In the genomic region with DNA sequence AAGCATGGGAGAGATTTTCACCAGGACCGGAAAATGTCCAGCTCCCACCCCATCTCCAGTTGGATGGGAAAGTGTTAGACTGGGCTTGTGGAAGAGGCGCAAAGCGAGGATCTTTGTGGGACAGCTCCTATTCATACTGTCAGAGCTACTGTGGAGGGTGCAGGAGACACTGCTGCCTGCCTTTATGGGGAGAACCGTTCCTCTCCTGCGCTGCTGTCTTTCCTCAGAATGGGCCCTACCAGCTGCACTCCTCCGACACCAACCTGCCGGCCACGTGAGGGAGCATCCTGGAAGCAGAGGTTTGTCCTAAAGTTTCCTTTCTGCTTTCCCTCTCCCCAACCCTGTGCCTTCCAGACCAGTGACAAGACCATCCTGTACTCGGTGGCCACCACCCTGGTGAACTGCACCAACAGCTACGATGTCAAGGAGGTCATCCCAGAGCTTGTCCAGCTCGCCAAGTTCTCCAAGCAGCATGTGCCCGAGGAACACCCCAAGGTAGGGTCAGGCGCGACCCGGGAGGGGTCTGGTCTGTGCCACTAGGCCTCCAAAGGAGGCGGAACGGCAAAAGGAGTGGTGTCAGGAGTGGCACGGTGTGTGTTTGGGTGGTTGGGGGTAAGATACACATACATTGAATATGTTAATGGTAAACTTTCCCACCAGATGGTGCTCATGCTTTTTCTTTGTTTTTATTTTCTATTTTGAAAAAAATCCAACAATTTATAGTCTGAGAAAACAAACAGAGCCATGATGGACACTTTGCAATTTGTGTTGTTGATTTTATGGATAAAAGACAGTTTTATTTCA, we compare ENCODE assay signal across 8 cellular contexts. TPM values are rescaled to one million over a fixed set of nuclear protein-coding genes. Genes with fewer than 3 reads are reported as not detected.
DNase-seq lines count a peak whose midpoint lies in the region; ATAC-seq, FAIRE-seq and TF ChIP-seq lines count a peak whose summit lies in the region.

No MANE protein-coding gene starts in this region.

- POLR2A ChIA-PET in endothelial cell of umbilical vein (lab: Charles Lee), result no interaction called here

- H2AFZ ChIP-seq in endothelial cell of umbilical vein (ENCODE audit: low read depth, low read length), result no peak overlapping the region

- no peak overlapping the region for H3K4me2 ChIP-seq in endothelial cell of umbilical vein (ENCODE audit: insufficient read depth, low read length)

- peak; percentile 78 for DNase-seq in activated CD4-positive, alpha-beta T cell treated with anti-CD3 and anti-CD28 coated beads, Interleukin-2, amount 10 ng/mL, durations not matched to agents 24 days and 14 days
- no peak for DNase-seq in activated CD4-positive, alpha-beta T cell treated with anti-CD3 and anti-CD28 coated beads for 48 hours
- DNase-seq in SW480 (ENCODE audit: low spot score), result peak; percentile 40
- peak; percentile 53 for DNase-seq in endothelial cell of umbilical vein (ENCODE audit: low read depth, low spot score)
- DNase-seq in stimulated activated naive CD8-positive, alpha-beta T cell treated with anti-CD3 and anti-CD28 coated beads, Interleukin-15, Interleukin-2, amounts not matched to agents 100 U/mL and 50 U/mL, for 24 hours, result no peak
- no peak for DNase-seq in NCI-H345 treated with DMSO at 0.1 percent for 48 hours (lab: John Stamatoyannopoulos, UW; ENCODE audit: unreplicated experiment)
- DNase-seq in Ammon's horn (ENCODE audit: low spot score), result no peak

- peaks cover 0 to 3% of the 10 kb centered on the region in 2 experiments for H3K27me3 ChIP-seq in endothelial cell of umbilical vein (ENCODE audit: control insufficient read depth in 2 of 2, insufficient read depth in 2 of 2, low read length in 2 of 2)

- H3K9me1 ChIP-seq in endothelial cell of umbilical vein (replicated peaks; ENCODE audit: control insufficient read depth, extremely low read depth, insufficient read depth, low read length), result no peaks in the 10 kb centered on the region

- intact Hi-C loops in activated CD4-positive, alpha-beta T cell treated with anti-CD3 and anti-CD28 coated beads, Interleukin-2, amount 10 ng/mL, durations not matched to agents 24 days and 14 days (cut with micrococcal nuclease), result loop anchor here (1.0 to 5.0 kb wide), 4 partner anchors 71 to 367 kb away; partner anchors contain the start of gene SLFN5
- intact Hi-C loops in endothelial cell of umbilical vein (cut with micrococcal nuclease), result loop anchor here (1.0 to 10.0 kb wide), 6 partner anchors 71 to 576 kb away; partner anchors contain the start of genes SLFN12 and SLFN5

- TF ChIP-seq POLR2A in endothelial cell of umbilical vein (IDR thresholded peaks at IDR 0.05; ENCODE audit: low read depth, low read length), result no peak

- peak; percentile 81 for FAIRE-seq in endothelial cell of umbilical vein (lab: Jason Lieb, UNC)

- H3K79me2 ChIP-seq in endothelial cell of umbilical vein (ENCODE audit: control insufficient read depth, insufficient read depth, low read length), result no peaks in the 10 kb centered on the region

- no peaks in the 10 kb centered on the region for H3K27me3 Mint-ChIP-seq in activated CD4-positive, alpha-beta T cell treated with anti-CD3 and anti-CD28 coated beads, Interleukin-2, amount 10 ng/mL, durations not matched to agents 24 days and 14 days

- H3K36me3 ChIP-seq in endothelial cell of umbilical vein (ENCODE audit: control insufficient read depth in 2 of 2, extremely low read depth in 1 of 2, insufficient read depth in 2 of 2, low read length in 2 of 2), result no peaks in the 10 kb centered on the region

- peaks cover 27% of the 10 kb centered on the region for H3K4me1 Mint-ChIP-seq in activated CD4-positive, alpha-beta T cell treated with anti-CD3 and anti-CD28 coated beads, Interleukin-2, amount 10 ng/mL, durations not matched to agents 24 days and 14 days

- peak; percentile 60 for ATAC-seq in stimulated activated naive CD8-positive, alpha-beta T cell treated with anti-CD3 and anti-CD28 coated beads, Interleukin-15, Interleukin-2, amounts not matched to agents 100 U/mL and 50 U/mL, for 24 hours
- no peak for ATAC-seq in HG03135 (IDR thresholded peaks at IDR 0.05; ENCODE audit: unreplicated experiment)

- H3K4me1 ChIP-seq in endothelial cell of umbilical vein (ENCODE audit: control insufficient read depth, extremely low read depth, insufficient read depth, low read length), result no peaks in the 10 kb centered on the region

- H3K9me3 ChIP-seq in endothelial cell of umbilical vein (replicated peaks; ENCODE audit: control insufficient read depth, insufficient read depth, low read length), result no peaks in the 10 kb centered on the region

- BruUV-seq in endothelial cell of umbilical vein (replicated peaks; lab: Mats Ljungman, UMichigan), result no TSS peak

- dilution Hi-C loops in endothelial cell of umbilical vein (cut with MboI; ENCODE audit: extremely low pct_ligation_motif_present, low sequenced_read_pairs), result no loop called here

- H3K36me3 Mint-ChIP-seq in activated CD4-positive, alpha-beta T cell treated with anti-CD3 and anti-CD28 coated beads, Interleukin-2, amount 10 ng/mL, durations not matched to agents 24 days and 14 days (ENCODE audit: low read depth), result no peaks in the 10 kb centered on the region

- no peak overlapping the region for H3K27ac ChIP-seq in endothelial cell of umbilical vein (ENCODE audit: insufficient read depth, low read depth, low read length)

- no peak overlapping the region for H3K4me3 ChIP-seq in endothelial cell of umbilical vein (replicated peaks in 1 of 3; ENCODE audit: insufficient read depth in 1 of 3, low read depth in 1 of 3, low read length in 3 of 3)

- H3K9me3 Mint-ChIP-seq in activated CD4-positive, alpha-beta T cell treated with anti-CD3 and anti-CD28 coated beads, Interleukin-2, amount 10 ng/mL, durations not matched to agents 24 days and 14 days, result no peaks in the 10 kb centered on the region

- no peak for TF ChIP-seq CTCF in endothelial cell of umbilical vein (IDR thresholded peaks at IDR 0.05; ENCODE audit: extremely low read depth in 1 of 2, insufficient read depth in 1 of 2, low read depth in 1 of 2, low read length in 2 of 2)

- no peaks in the 10 kb centered on the region for H4K20me1 ChIP-seq in endothelial cell of umbilical vein (replicated peaks; ENCODE audit: control insufficient read depth, extremely low read depth, insufficient read depth, low read length)

- peak overlapping the region; percentile 19 for H3K4me3 Mint-ChIP-seq in activated CD4-positive, alpha-beta T cell treated with anti-CD3 and anti-CD28 coated beads, Interleukin-2, amount 10 ng/mL, durations not matched to agents 24 days and 14 days

- no peak overlapping the region for H3K9ac ChIP-seq in endothelial cell of umbilical vein (replicated peaks; ENCODE audit: extremely low read depth, insufficient read depth, low read length)

- CTCF ChIA-PET in endothelial cell of umbilical vein (lab: Charles Lee), result interaction anchor here (0.6 to 5.9 kb wide), 15 partner anchors 8 to 576 kb away, joined by 3 to 186 read pairs (median 4); partner anchors contain the start of genes PEX12, SLFN12L and SLFN5

- H3K27ac Mint-ChIP-seq in activated CD4-positive, alpha-beta T cell treated with anti-CD3 and anti-CD28 coated beads, Interleukin-2, amount 10 ng/mL, durations not matched to agents 24 days and 14 days, result no peak overlapping the region

RNA-seq across cellular contexts. Expression of gene SLC35G3, which starts 23.0 kb away (rescaled TPM):
- 0.09 TPM in 1 of 2 replicates, not detected in the other for total RNA-seq in activated CD4-positive, alpha-beta T cell treated with anti-CD3 and anti-CD28 coated beads, Interleukin-2, amount 10 ng/mL, durations not matched to agents 24 days and 14 days
- not detected in 2 replicates for total RNA-seq in endothelial cell of umbilical vein
- polyA plus RNA-seq in endothelial cell of umbilical vein, result not detected in 2 replicates
- not detected in 2 replicates for polyA plus RNA-seq in endothelial cell of umbilical vein (2011; cell fraction: cytosol; rRNA removed)
- not detected in 2 replicates for polyA plus RNA-seq in endothelial cell of umbilical vein (2011; cell fraction: nucleus; rRNA removed)
- polyA plus RNA-seq in endothelial cell of umbilical vein (2012), result not detected in 2 replicates
- not detected in 2 replicates for polyA minus RNA-seq in endothelial cell of umbilical vein
- polyA minus RNA-seq in endothelial cell of umbilical vein (2011; cell fraction: cytosol; rRNA and poly(A)+ RNA removed), result not detected
- polyA minus RNA-seq in endothelial cell of umbilical vein (2011; cell fraction: nucleus; rRNA and poly(A)+ RNA removed), result not detected in 2 replicates

RNA-seq across cellular contexts. Expression of gene UNC45B, which starts 23.6 kb away (rescaled TPM):
- total RNA-seq in activated CD4-positive, alpha-beta T cell treated with anti-CD3 and anti-CD28 coated beads, Interleukin-2, amount 10 ng/mL, durations not matched to agents 24 days and 14 days, result not detected in 2 replicates
- not detected in 2 replicates for total RNA-seq in endothelial cell of umbilical vein
- polyA plus RNA-seq in endothelial cell of umbilical vein, result not detected in 2 replicates
- not detected in 2 replicates for polyA plus RNA-seq in endothelial cell of umbilical vein (2011; cell fraction: cytosol; rRNA removed)
- polyA plus RNA-seq in endothelial cell of umbilical vein (2011; cell fraction: nucleus; rRNA removed), result not detected in 2 replicates
- not detected in 2 replicates for polyA plus RNA-seq in endothelial cell of umbilical vein (2012)
- polyA minus RNA-seq in endothelial cell of umbilical vein, result not detected in 2 replicates
- polyA minus RNA-seq in endothelial cell of umbilical vein (2011; cell fraction: cytosol; rRNA and poly(A)+ RNA removed), result not detected
- polyA minus RNA-seq in endothelial cell of umbilical vein (2011; cell fraction: nucleus; rRNA and poly(A)+ RNA removed), result not detected in 2 replicates

RNA-seq across cellular contexts. Expression of gene NLE1, which starts 29.1 kb away (rescaled TPM):
- 45.3 and 47.9 TPM in 2 replicates for total RNA-seq in activated CD4-positive, alpha-beta T cell treated with anti-CD3 and anti-CD28 coated beads, Interleukin-2, amount 10 ng/mL, durations not matched to agents 24 days and 14 days
- total RNA-seq in endothelial cell of umbilical vein, result 15.8 and 22.8 TPM in 2 replicates
- polyA plus RNA-seq in endothelial cell of umbilical vein, result 19.1 and 19.8 TPM in 2 replicates
- 15.6 and 16.7 TPM in 2 replicates for polyA plus RNA-seq in endothelial cell of umbilical vein (2011; cell fraction: cytosol; rRNA removed)
- 18.0 and 21.8 TPM in 2 replicates for polyA plus RNA-seq in endothelial cell of umbilical vein (2011; cell fraction: nucleus; rRNA removed)
- 14.9 and 15.7 TPM in 2 replicates for polyA plus RNA-seq in endothelial cell of umbilical vein (2012)
- 14.6 and 19.3 TPM in 2 replicates for polyA minus RNA-seq in endothelial cell of umbilical vein
- polyA minus RNA-seq in endothelial cell of umbilical vein (2011; cell fraction: cytosol; rRNA and poly(A)+ RNA removed), result 28.2 TPM
- polyA minus RNA-seq in endothelial cell of umbilical vein (2011; cell fraction: nucleus; rRNA and poly(A)+ RNA removed), result 9.0 and 9.3 TPM in 2 replicates

RNA-seq across cellular contexts. Expression of gene FNDC8, which starts 49.8 kb away (rescaled TPM):
- total RNA-seq in activated CD4-positive, alpha-beta T cell treated with anti-CD3 and anti-CD28 coated beads, Interleukin-2, amount 10 ng/mL, durations not matched to agents 24 days and 14 days, result not detected in 2 replicates
- not detected in 2 replicates for total RNA-seq in endothelial cell of umbilical vein
- polyA plus RNA-seq in endothelial cell of umbilical vein, result not detected in 2 replicates
- not detected in 2 replicates for polyA plus RNA-seq in endothelial cell of umbilical vein (2011; cell fraction: cytosol; rRNA removed)
- polyA plus RNA-seq in endothelial cell of umbilical vein (2011; cell fraction: nucleus; rRNA removed), result not detected in 2 replicates
- 0.23 TPM in 1 of 2 replicates, not detected in the other for polyA plus RNA-seq in endothelial cell of umbilical vein (2012)
- polyA minus RNA-seq in endothelial cell of umbilical vein, result not detected in 2 replicates
- not detected for polyA minus RNA-seq in endothelial cell of umbilical vein (2011; cell fraction: cytosol; rRNA and poly(A)+ RNA removed)
- not detected in 2 replicates for polyA minus RNA-seq in endothelial cell of umbilical vein (2011; cell fraction: nucleus; rRNA and poly(A)+ RNA removed)

RNA-seq across cellular contexts. Expression of gene RAD51D, which starts 51.5 kb away (rescaled TPM):
- total RNA-seq in activated CD4-positive, alpha-beta T cell treated with anti-CD3 and anti-CD28 coated beads, Interleukin-2, amount 10 ng/mL, durations not matched to agents 24 days and 14 days, result 32.6 and 35.2 TPM in 2 replicates
- total RNA-seq in endothelial cell of umbilical vein, result 19.6 and 27.9 TPM in 2 replicates
- 14.9 and 15.5 TPM in 2 replicates for polyA plus RNA-seq in endothelial cell of umbilical vein
- polyA plus RNA-seq in endothelial cell of umbilical vein (2011; cell fraction: cytosol; rRNA removed), result 13.5 and 14.2 TPM in 2 replicates
- 17.4 and 18.1 TPM in 2 replicates for polyA plus RNA-seq in endothelial cell of umbilical vein (2011; cell fraction: nucleus; rRNA removed)
- 16.6 and 18.2 TPM in 2 replicates for polyA plus RNA-seq in endothelial cell of umbilical vein (2012)
- polyA minus RNA-seq in endothelial cell of umbilical vein, result 21.2 and 24.0 TPM in 2 replicates
- polyA minus RNA-seq in endothelial cell of umbilical vein (2011; cell fraction: cytosol; rRNA and poly(A)+ RNA removed), result 9.7 TPM
- polyA minus RNA-seq in endothelial cell of umbilical vein (2011; cell fraction: nucleus; rRNA and poly(A)+ RNA removed), result 14.4 and 15.5 TPM in 2 replicates

Comparison
In these comparisons a context has a peak if more than half of its experiments do, and no peak if none do; other contexts are left out.
1. DNase-seq: peak in activated CD4-positive, alpha-beta T cell treated with anti-CD3 and anti-CD28 coated beads, Interleukin-2, amount 10 ng/mL, durations not matched to agents 24 days and 14 days (single experiment), SW480 (single experiment) and endothelial cell of umbilical vein (single experiment); none in activated CD4-positive, alpha-beta T cell treated with anti-CD3 and anti-CD28 coated beads for 48 hours (single experiment), stimulated activated naive CD8-positive, alpha-beta T cell treated with anti-CD3 and anti-CD28 coated beads, Interleukin-15, Interleukin-2, amounts not matched to agents 100 U/mL and 50 U/mL, for 24 hours (single experiment), NCI-H345 treated with DMSO at 0.1 percent for 48 hours (single experiment) and Ammon's horn (single experiment).